ENCODE assay signal across 7 cellular contexts in the genomic region with DNA sequence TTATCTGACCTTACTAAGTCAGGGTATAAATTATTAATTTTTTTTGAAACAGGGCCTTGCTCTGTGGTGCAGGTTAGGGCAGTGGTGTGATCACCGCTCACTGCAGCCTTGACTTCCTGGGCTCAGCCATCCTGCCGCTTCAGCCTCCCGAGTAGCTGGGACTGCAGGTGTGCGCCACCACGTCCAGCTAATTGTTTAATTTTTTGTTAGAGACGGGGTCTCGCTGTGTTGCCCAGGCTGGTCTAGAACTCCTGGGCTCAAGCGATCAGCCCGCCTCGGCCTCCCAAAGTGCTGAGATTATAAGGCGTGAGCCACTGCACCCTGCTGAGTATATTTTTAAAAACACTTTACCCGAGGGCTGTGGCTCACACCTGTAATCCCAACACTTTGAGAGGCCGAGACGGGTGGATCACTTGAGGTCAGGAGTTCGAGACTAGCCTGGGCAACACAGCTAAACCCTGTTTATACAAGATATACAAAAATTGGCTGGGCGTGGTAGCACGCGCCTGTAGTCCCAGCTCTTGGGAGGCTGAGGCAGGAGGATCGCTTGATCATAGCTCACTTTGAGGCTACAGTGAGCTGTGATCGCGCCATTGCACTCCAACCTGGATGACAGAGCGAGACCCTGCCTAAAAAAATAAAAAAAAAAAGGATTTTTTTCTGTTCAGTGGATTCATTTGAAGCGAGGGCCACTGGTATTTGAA. TPM values are rescaled to one million over a fixed set of nuclear protein-coding genes. Genes with fewer than 3 reads are reported as not detected.
A peak's percentile ranks its signal among the peaks of the same experiment; 100 is the strongest.
DNase-seq lines count a peak whose midpoint lies in the region; ATAC-seq and TF ChIP-seq lines count a peak whose summit lies in the region.

No MANE protein-coding gene starts in this region.

- H3K27me3 Mint-ChIP-seq in activated CD4-positive, alpha-beta memory T cell treated with anti-CD3 and anti-CD28 coated beads, Interleukin-2, amount 10 ng/mL, durations not matched to agents 7 days and 5 days, result no peaks in the 10 kb centered on the region
- peaks cover 4% of the 10 kb centered on the region for H3K27me3 Mint-ChIP-seq in glutamatergic neuron (ENCODE audit: unreplicated experiment)
- H3K27me3 Mint-ChIP-seq in stimulated activated memory B cell treated with anti-CD40 and anti-IgM and Interleukin-4, amounts not matched to agents 10 μg/mL and 1 μg/mL and 100 μg/mL, for 72 hours, result no peaks in the 10 kb centered on the region

- no peak for TF ChIP-seq CTCF in glutamatergic neuron (IDR thresholded peaks at IDR 0.05; ENCODE audit: partially characterized antibody, unreplicated experiment)

- H3K4me1 Mint-ChIP-seq in activated CD4-positive, alpha-beta memory T cell treated with anti-CD3 and anti-CD28 coated beads, Interleukin-2, amount 10 ng/mL, durations not matched to agents 7 days and 5 days, result peaks cover 30% of the 10 kb centered on the region
- H3K4me1 Mint-ChIP-seq in glutamatergic neuron (ENCODE audit: low read depth, unreplicated experiment), result peaks cover 5% of the 10 kb centered on the region
- H3K4me1 Mint-ChIP-seq in stimulated activated memory B cell treated with anti-CD40 and anti-IgM and Interleukin-4, amounts not matched to agents 10 μg/mL and 1 μg/mL and 100 μg/mL, for 72 hours, result peaks cover 20% of the 10 kb centered on the region

- peak overlapping the region; percentile 93 for H3K4me3 Mint-ChIP-seq in activated CD4-positive, alpha-beta memory T cell treated with anti-CD3 and anti-CD28 coated beads, Interleukin-2, amount 10 ng/mL, durations not matched to agents 7 days and 5 days
- H3K4me3 Mint-ChIP-seq in glutamatergic neuron (ENCODE audit: unreplicated experiment), result peak overlapping the region; percentile 77
- H3K4me3 Mint-ChIP-seq in stimulated activated memory B cell treated with anti-CD40 and anti-IgM and Interleukin-4, amounts not matched to agents 10 μg/mL and 1 μg/mL and 100 μg/mL, for 72 hours, result peak overlapping the region; percentile 92

- DNase-seq in HEK293T (ENCODE audit: extremely low spot score), result no peak
- DNase-seq in activated CD4-positive, alpha-beta memory T cell treated with anti-CD3 and anti-CD28 coated beads, Interleukin-2, amount 10 ng/mL, durations not matched to agents 7 days and 5 days, result no peak
- no peak for DNase-seq in glutamatergic neuron
- no peak for DNase-seq in NCI-H345 (lab: John Stamatoyannopoulos, UW)

- H3K9me3 Mint-ChIP-seq in activated CD4-positive, alpha-beta memory T cell treated with anti-CD3 and anti-CD28 coated beads, Interleukin-2, amount 10 ng/mL, durations not matched to agents 7 days and 5 days, result no peaks in the 10 kb centered on the region
- peaks cover 4% of the 10 kb centered on the region for H3K9me3 Mint-ChIP-seq in glutamatergic neuron (ENCODE audit: unreplicated experiment)
- H3K9me3 Mint-ChIP-seq in stimulated activated memory B cell treated with anti-CD40 and anti-IgM and Interleukin-4, amounts not matched to agents 10 μg/mL and 1 μg/mL and 100 μg/mL, for 72 hours, result no peaks in the 10 kb centered on the region

- POLR2A ChIA-PET in HEK293T (lab: Yijun Ruan, JAX), result interaction anchor here (0.9 to 1.6 kb wide), 3 partner anchors 17 to 40 kb away, joined by 3 to 13 read pairs (median 10); partner anchors contain the start of genes EBP and RBM3
- POLR2A ChIA-PET in activated CD4-positive, alpha-beta memory T cell treated with anti-CD3 and anti-CD28 coated beads, Interleukin-2, amount 10 ng/mL, durations not matched to agents 7 days and 5 days (lab: Charles Lee), result interaction anchor here (0.7 to 4.9 kb wide), 12 partner anchors 8 to 198 kb away, joined by 3 to 50 read pairs (median 4); partner anchors contain the start of genes EBP, FTSJ1 and RBM3

- ATAC-seq in stimulated activated memory B cell treated with anti-CD40 and anti-IgM and Interleukin-4, amounts not matched to agents 10 μg/mL and 1 μg/mL and 100 μg/mL, for 72 hours, result no peak
- ATAC-seq in GM19397 (IDR thresholded peaks at IDR 0.05; ENCODE audit: unreplicated experiment), result no peak
- ATAC-seq in GM19455 (IDR thresholded peaks at IDR 0.05; ENCODE audit: unreplicated experiment), result no peak

- peaks cover 27% of the 10 kb centered on the region for H3K36me3 Mint-ChIP-seq in activated CD4-positive, alpha-beta memory T cell treated with anti-CD3 and anti-CD28 coated beads, Interleukin-2, amount 10 ng/mL, durations not matched to agents 7 days and 5 days (ENCODE audit: low read depth)
- no peaks in the 10 kb centered on the region for H3K36me3 Mint-ChIP-seq in glutamatergic neuron (ENCODE audit: unreplicated experiment)
- H3K36me3 Mint-ChIP-seq in stimulated activated memory B cell treated with anti-CD40 and anti-IgM and Interleukin-4, amounts not matched to agents 10 μg/mL and 1 μg/mL and 100 μg/mL, for 72 hours, result peaks cover 6% of the 10 kb centered on the region

- peak overlapping the region; percentile 95 for H3K27ac Mint-ChIP-seq in activated CD4-positive, alpha-beta memory T cell treated with anti-CD3 and anti-CD28 coated beads, Interleukin-2, amount 10 ng/mL, durations not matched to agents 7 days and 5 days
- no peak overlapping the region for H3K27ac Mint-ChIP-seq in glutamatergic neuron (ENCODE audit: unreplicated experiment)
- peak overlapping the region; percentile 87 for H3K27ac Mint-ChIP-seq in stimulated activated memory B cell treated with anti-CD40 and anti-IgM and Interleukin-4, amounts not matched to agents 10 μg/mL and 1 μg/mL and 100 μg/mL, for 72 hours

- CTCF ChIA-PET in HEK293T (lab: Yijun Ruan, JAX), result no interaction called here
- CTCF ChIA-PET in activated CD4-positive, alpha-beta memory T cell treated with anti-CD3 and anti-CD28 coated beads, Interleukin-2, amount 10 ng/mL, durations not matched to agents 7 days and 5 days (lab: Charles Lee), result interaction anchor here (0.6 to 3.4 kb wide), 14 partner anchors 11 to 420 kb away, joined by 3 to 18 read pairs (median 6); partner anchors contain the start of genes EBP, FTSJ1, RBM3 and SLC38A5

TF ChIP-seq in HEK293T, 16 proteins besides CTCF, POLR2A, EP300 and RAD21:
- TF ChIP-seq ARNT (IDR thresholded peaks at IDR 0.05), result no peak
- TF ChIP-seq FOXA1 (IDR thresholded peaks at IDR 0.05), result no peak
- peak; percentile 68 for TF ChIP-seq L3MBTL2 (conservative IDR thresholded peaks at IDR 0.05)
- TF ChIP-seq BHLHE40 (IDR thresholded peaks at IDR 0.05; ENCODE audit: borderline replicate concordance), result no peak
- TF ChIP-seq NFRKB (IDR thresholded peaks at IDR 0.05), result no peak
- TF ChIP-seq ELF4 (IDR thresholded peaks at IDR 0.05), result no peak

RNA-seq across cellular contexts. Expression of gene TBC1D25, which starts 0.7 kb away (rescaled TPM):
- 10 to 100 TPM; 21.7 to 22.3 TPM for total RNA-seq in activated CD4-positive, alpha-beta memory T cell treated with anti-CD3 and anti-CD28 coated beads, Interleukin-2, amount 10 ng/mL, durations not matched to agents 7 days and 5 days
- total RNA-seq in glutamatergic neuron (ENCODE audit: unreplicated experiment), result 34.3 TPM

RNA-seq across cellular contexts. Expression of gene EBP, which starts 17.2 kb away (rescaled TPM):
- total RNA-seq in activated CD4-positive, alpha-beta memory T cell treated with anti-CD3 and anti-CD28 coated beads, Interleukin-2, amount 10 ng/mL, durations not matched to agents 7 days and 5 days, result 100 to 1,000 TPM; 446 to 461 TPM
- 132 TPM for total RNA-seq in glutamatergic neuron (ENCODE audit: unreplicated experiment)

RNA-seq across cellular contexts. Expression of gene PORCN, which starts 30.0 kb away (rescaled TPM):
- 10 to 100 TPM; 26.1 to 29.2 TPM for total RNA-seq in activated CD4-positive, alpha-beta memory T cell treated with anti-CD3 and anti-CD28 coated beads, Interleukin-2, amount 10 ng/mL, durations not matched to agents 7 days and 5 days
- total RNA-seq in glutamatergic neuron (ENCODE audit: unreplicated experiment), result 18.6 TPM

RNA-seq across cellular contexts. Expression of gene RBM3, which starts 35.5 kb away (rescaled TPM):
- total RNA-seq in activated CD4-positive, alpha-beta memory T cell treated with anti-CD3 and anti-CD28 coated beads, Interleukin-2, amount 10 ng/mL, durations not matched to agents 7 days and 5 days, result 100 to 1,000 TPM; 180 to 182 TPM
- 294 TPM for total RNA-seq in glutamatergic neuron (ENCODE audit: unreplicated experiment)

RNA-seq across cellular contexts. Expression of gene WDR13, which starts 58.5 kb away (rescaled TPM):
- total RNA-seq in activated CD4-positive, alpha-beta memory T cell treated with anti-CD3 and anti-CD28 coated beads, Interleukin-2, amount 10 ng/mL, durations not matched to agents 7 days and 5 days, result 10 to 100 TPM; 48.5 to 53.5 TPM
- 70.4 TPM for total RNA-seq in glutamatergic neuron (ENCODE audit: unreplicated experiment)
